ENCODE assay signal across 24 cellular contexts in the genomic region with DNA sequence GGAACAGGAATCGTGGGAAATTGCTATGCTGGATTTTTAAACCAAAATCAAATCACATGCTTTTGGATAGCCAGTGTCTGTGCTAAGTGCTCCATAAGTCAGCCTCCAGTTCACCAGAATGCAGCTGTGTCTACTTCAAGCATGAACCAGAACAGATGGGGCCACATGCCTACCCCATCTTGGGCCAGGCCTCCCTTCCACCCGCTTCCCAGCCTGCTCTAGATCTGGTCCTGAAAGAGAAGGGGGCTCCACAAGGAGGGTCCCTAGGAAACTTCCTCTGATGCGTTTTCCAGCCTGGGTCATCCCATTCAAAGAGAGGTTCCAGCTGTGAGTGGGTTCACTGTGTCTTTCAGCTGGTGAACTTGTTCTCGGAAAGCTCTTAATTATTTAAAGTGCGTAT.
"Had no signal": no experiment of that assay in that cellular context is flagged by ENCODE, and none has a peak within 500 bp of the region (broad histone marks: within the 10 kb centered on the region; RNA-seq: fewer than 3 reads in every experiment).

No MANE protein-coding gene starts in this region.

- H3K36me3 ChIP-seq: colonic mucosa, esophagus squamous epithelium, gastrocnemius medialis, left lung, lower lobe of right lung had no signal

- H3K4me1 ChIP-seq: colonic mucosa, esophagus squamous epithelium, gastrocnemius medialis, left lung, lower lobe of right lung had no signal

- H3K9me3 ChIP-seq: colonic mucosa, esophagus squamous epithelium, gastrocnemius medialis, left lung, lower lobe of right lung, mucosa of descending colon had no signal

- H3K27ac ChIP-seq: colonic mucosa, epithelial cell of prostate, esophagus squamous epithelium, gastrocnemius medialis, hepatocyte, left lung, lower lobe of right lung had no signal

- H3K4me3 ChIP-seq: colonic mucosa, esophagus squamous epithelium, gastrocnemius medialis, hepatocyte, left lung, lower lobe of right lung, mucosa of descending colon had no signal

- H3K27ac Mint-ChIP-seq: dendritic cell treated with granulocyte-macrophage colony-stimulating factor and Interleukin-4, amounts not matched to agents 40 ng/mL and 50 ng/mL, for 4 days; effector memory CD8-positive, alpha-beta T cell; endodermal cell; immature natural killer cell had no signal

- H3K4me3 Mint-ChIP-seq: dendritic cell treated with granulocyte-macrophage colony-stimulating factor and Interleukin-4, amounts not matched to agents 40 ng/mL and 50 ng/mL, for 4 days; effector memory CD8-positive, alpha-beta T cell; endodermal cell; immature natural killer cell had no signal

- DNase-seq: colonic mucosa; cortex of kidney; effector CD8-positive, alpha-beta T cell; effector memory CD8-positive, alpha-beta T cell; endodermal cell; erythroblast; esophagus squamous epithelium; foreskin fibroblast; foreskin melanocyte; gastrocnemius medialis; glutamatergic neuron; head of caudate nucleus; hypothalamus; immature natural killer cell; left cardiac atrium; left lung; left ventricle myocardium superior; lower lobe of right lung; mesenchymal stem cell; mucosa of descending colon had no signal

- H3K27me3 ChIP-seq: colonic mucosa, esophagus squamous epithelium, gastrocnemius medialis, hepatocyte, left lung had no signal

- ATAC-seq: effector memory CD8-positive, alpha-beta T cell; esophagus mucosa; gastrocnemius medialis; left cardiac atrium; left lung; left ventricle myocardium superior; lower lobe of right lung; mucosa of descending colon had no signal
